ENCODE assay signal across 31 cellular contexts in the genomic region with DNA sequence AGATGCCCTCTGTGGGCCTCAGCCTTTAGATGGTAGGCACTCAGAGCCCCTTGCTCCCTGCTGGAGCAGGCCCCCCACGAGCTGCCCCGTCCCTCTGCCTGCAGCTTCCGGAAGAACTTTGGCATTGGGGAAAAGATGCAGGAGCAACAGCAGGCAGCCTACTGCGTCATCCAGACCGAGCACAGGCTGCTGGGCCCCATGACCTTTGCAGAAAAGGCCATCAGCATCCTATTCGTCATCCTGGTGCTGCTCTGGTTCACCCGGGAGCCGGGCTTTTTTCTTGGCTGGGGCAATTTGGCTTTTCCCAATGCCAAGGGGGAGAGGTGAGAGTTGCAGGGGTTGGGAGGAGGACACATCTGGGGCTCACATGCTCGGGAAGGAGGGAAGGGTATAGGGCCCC. TPM values are rescaled to one million over a fixed set of nuclear protein-coding genes. Genes with fewer than 3 reads are reported as not detected.
DNase-seq lines count a peak whose midpoint lies in the region; ATAC-seq and TF ChIP-seq lines count a peak whose summit lies in the region.
"Had no signal": no experiment of that assay in that cellular context is flagged by ENCODE, and none has a peak within 500 bp of the region (broad histone marks: within the 10 kb centered on the region; RNA-seq: fewer than 3 reads in every experiment).

No MANE protein-coding gene starts in this region.

- no peaks in the 10 kb centered on the region for H3K36me3 Mint-ChIP-seq in natural killer cell treated with Interleukin-12 subunit alpha and Interleukin-12 subunit beta and Interleukin-15 and Interleukin-18, amount 100 ng/mL, for 72 hours
- H3K36me3 Mint-ChIP-seq: WTC11 had no signal

- H3K4me3 Mint-ChIP-seq in natural killer cell treated with Interleukin-12 subunit alpha and Interleukin-12 subunit beta and Interleukin-15 and Interleukin-18, amount 100 ng/mL, for 72 hours = no peak overlapping the region
- H3K4me3 Mint-ChIP-seq: endodermal cell, nephron, WTC11 had no signal

- H3K9me3 Mint-ChIP-seq in natural killer cell treated with Interleukin-12 subunit alpha and Interleukin-12 subunit beta and Interleukin-15 and Interleukin-18, amount 100 ng/mL, for 72 hours = no peaks in the 10 kb centered on the region
- H3K9me3 Mint-ChIP-seq: endodermal cell, nephron had no signal

- H3K9me3 ChIP-seq in mesenchymal stem cell (ENCODE audit: control insufficient read depth, low read length) (no peaks in the 10 kb centered on the region), hepatocyte (ENCODE audit: low read depth) (no peaks in the 10 kb centered on the region)
- H3K9me3 ChIP-seq: esophagus squamous epithelium, left ventricle myocardium inferior, MG63, sigmoid colon had no signal

- DNase-seq in AG08395 (ENCODE audit: low spot score) = peak; percentile 41
- DNase-seq in HCEC 1CT = peak; percentile 80
- DNase-seq in choroid plexus epithelial cell (ENCODE audit: low read depth) = peak; percentile 41
- DNase-seq in mesenchymal stem cell = peak; percentile 72
- no peak for DNase-seq in Right ventricle myocardium superior
- no peak for DNase-seq in nucleus accumbens (lab: John Stamatoyannopoulos, UW)
- no peak for DNase-seq in hepatocyte (ENCODE audit: low spot score)
- no peak for DNase-seq in natural killer cell treated with Interleukin-12 subunit alpha and Interleukin-12 subunit beta and Interleukin-15 and Interleukin-18, amount 100 ng/mL, for 72 hours (ENCODE audit: low spot score)
- DNase-seq: activated CD4-positive, alpha-beta T cell treated with anti-CD3 and anti-CD28 coated beads, Interleukin-2, amount 50 U/mL, for 1 hour; activated naive CD4-positive, alpha-beta T cell treated with anti-CD3 and anti-CD28 coated beads, Interleukin-2, amount 50 U/mL, for 16 hours; C1 segment of cervical spinal cord; Calu3; endodermal cell; esophagus squamous epithelium; glutamatergic neuron; left ventricle myocardium inferior; MG63; NCI-H1417; NCI-H2107; NCI-H446 treated with DMSO at 0.1 percent for 48 hours; sigmoid colon; trophoblast cell had no signal

- ATAC-seq in Right ventricle myocardium superior (ENCODE audit: poor library complexity) = no peak
- ATAC-seq in natural killer cell treated with Interleukin-12 subunit alpha and Interleukin-12 subunit beta and Interleukin-15 and Interleukin-18, amount 100 ng/mL, for 72 hours = no peak
- ATAC-seq: HCT116, Right ventricle myocardium inferior, WTC11 had no signal

- no peak overlapping the region for H2BK5ac ChIP-seq in mesenchymal stem cell (ENCODE audit: low read depth, low read length, poor library complexity, severe bottlenecking)

- WGBS in mesenchymal stem cell = 20% methylated on average over 9 of the region's 9 CpGs
- 70% methylated on average over 9 of the region's 9 CpGs for WGBS in hepatocyte (ENCODE audit: low lambda C conversion rate, missing lambda C conversion rate)

- H2AK5ac ChIP-seq in mesenchymal stem cell (ENCODE audit: low read length, severe bottlenecking) = no peak overlapping the region

- H3K4me3 ChIP-seq in choroid plexus epithelial cell (ENCODE audit: low read depth, low read length) (no peak overlapping the region), mesenchymal stem cell (ENCODE audit: insufficient read depth in 1 of 2, low read depth in 1 of 2, low read length in 2 of 2) (no peak overlapping the region), hepatocyte (no peak overlapping the region)
- H3K4me3 ChIP-seq: cardiac muscle cell, esophagus squamous epithelium, left ventricle myocardium inferior, MG63, sigmoid colon had no signal

- peaks cover 5 to 8% of the 10 kb centered on the region in 2 donors for H3K27me3 Mint-ChIP-seq in natural killer cell treated with Interleukin-12 subunit alpha and Interleukin-12 subunit beta and Interleukin-15 and Interleukin-18, amount 100 ng/mL, for 72 hours

- no peak overlapping the region for H4K91ac ChIP-seq in mesenchymal stem cell (ENCODE audit: low read length)

- H3K27me3 ChIP-seq in mesenchymal stem cell (ENCODE audit: control insufficient read depth in 1 of 2, insufficient read depth in 1 of 2, low read length in 2 of 2) (peaks cover 44 to 48% of the 10 kb centered on the region in 2 experiments), hepatocyte (no peaks in the 10 kb centered on the region)
- H3K27me3 ChIP-seq: cardiac muscle cell, MG63 had no signal

- H4K20me1 ChIP-seq in hepatocyte (ENCODE audit: insufficient read depth, poor library complexity, severe bottlenecking) = no peaks in the 10 kb centered on the region

- H3K79me2 ChIP-seq in hepatocyte = no peaks in the 10 kb centered on the region

- no peak overlapping the region for H3K14ac ChIP-seq in mesenchymal stem cell (ENCODE audit: low read length in 2 of 2)

- H3K4me1 Mint-ChIP-seq in natural killer cell treated with Interleukin-12 subunit alpha and Interleukin-12 subunit beta and Interleukin-15 and Interleukin-18, amount 100 ng/mL, for 72 hours (ENCODE audit: low read depth in 2 of 2) = no peaks in the 10 kb centered on the region
- H3K4me1 Mint-ChIP-seq: endodermal cell, nephron had no signal

- H2AFZ ChIP-seq in mesenchymal stem cell (ENCODE audit: low read depth, low read length) = no peak overlapping the region
- no peak overlapping the region for H2AFZ ChIP-seq in hepatocyte

- H3K36me3 ChIP-seq in mesenchymal stem cell (ENCODE audit: control insufficient read depth in 1 of 2, insufficient read depth in 2 of 2, low read depth in 1 of 2, low read length in 2 of 2) (peaks cover 0 to 3% of the 10 kb centered on the region in 2 experiments), hepatocyte (replicated peaks; ENCODE audit: insufficient read depth, low read depth) (no peaks in the 10 kb centered on the region)
- H3K36me3 ChIP-seq: cardiac muscle cell, esophagus squamous epithelium, left ventricle myocardium inferior, MG63, sigmoid colon had no signal

- H2BK120ac ChIP-seq in mesenchymal stem cell (ENCODE audit: low read depth, low read length) = no peak overlapping the region

- no peak for TF ChIP-seq CTCF in choroid plexus epithelial cell (conservative IDR thresholded peaks at IDR 0.05; ENCODE audit: low read depth, low read length)
- no peak for TF ChIP-seq CTCF in hepatocyte (IDR thresholded peaks at IDR 0.05; ENCODE audit: poor library complexity)

- H3K4ac ChIP-seq in mesenchymal stem cell (ENCODE audit: low read depth in 1 of 2, low read length in 2 of 2) = no peak overlapping the region

- H3K9me2 ChIP-seq in hepatocyte (replicated peaks; ENCODE audit: insufficient read depth) = no peaks in the 10 kb centered on the region

- no peaks in the 10 kb centered on the region for H3K79me1 ChIP-seq in mesenchymal stem cell (replicated peaks; ENCODE audit: low read length, poor library complexity, severe bottlenecking)

- H2BK15ac ChIP-seq in mesenchymal stem cell (ENCODE audit: low read depth, poor library complexity, severe bottlenecking) = no peak overlapping the region

- peak overlapping the region; percentile 3 for H3K9ac ChIP-seq in mesenchymal stem cell (ENCODE audit: low read length)

- H3K27ac ChIP-seq in mesenchymal stem cell (ENCODE audit: low read length, poor library complexity, severe bottlenecking) (no peak overlapping the region), hepatocyte (no peak overlapping the region)
- H3K27ac ChIP-seq: cardiac muscle cell, esophagus squamous epithelium, left ventricle myocardium inferior, sigmoid colon had no signal

- H2BK12ac ChIP-seq in mesenchymal stem cell (ENCODE audit: low read length in 2 of 2) = no peak overlapping the region

- no peak overlapping the region for H3K23ac ChIP-seq in mesenchymal stem cell (ENCODE audit: low read length in 2 of 2)

- no peak overlapping the region for H4K8ac ChIP-seq in mesenchymal stem cell (ENCODE audit: low read length)

- H3K4me2 ChIP-seq in mesenchymal stem cell (ENCODE audit: low read length, poor library complexity, severe bottlenecking) = no peak overlapping the region
- no peak overlapping the region for H3K4me2 ChIP-seq in hepatocyte

- no peak overlapping the region for H3K18ac ChIP-seq in mesenchymal stem cell (ENCODE audit: low read depth in 1 of 2, low read length in 2 of 2)

- no peak overlapping the region for H3K27ac Mint-ChIP-seq in natural killer cell treated with Interleukin-12 subunit alpha and Interleukin-12 subunit beta and Interleukin-15 and Interleukin-18, amount 100 ng/mL, for 72 hours
- H3K27ac Mint-ChIP-seq: endodermal cell, WTC11 had no signal

- intact Hi-C loops in Right ventricle myocardium superior (cut with DNase I) = no loop called here

- H3K4me1 ChIP-seq in mesenchymal stem cell (ENCODE audit: control insufficient read depth, insufficient read depth, low read depth, low read length) = peaks cover 15% of the 10 kb centered on the region
- peaks cover 9% of the 10 kb centered on the region for H3K4me1 ChIP-seq in hepatocyte (ENCODE audit: insufficient read depth)
- H3K4me1 ChIP-seq: left ventricle myocardium inferior, sigmoid colon had no signal

RNA-seq across cellular contexts. Expression of a gene that starts 12.7 kb away (rescaled TPM):
- polyA plus RNA-seq in mesenchymal stem cell (2013, experiment 1 of 2) = not detected
- not detected for polyA plus RNA-seq in mesenchymal stem cell (2013, experiment 2 of 2)
- total RNA-seq in Right ventricle myocardium superior (not detected), hepatocyte (not detected in 2 replicates)
- polyA plus RNA-seq in hepatocyte = 0.87 TPM in 1 of 2 replicates, not detected in the other
- not detected for total RNA-seq in natural killer cell treated with Interleukin-12 subunit alpha and Interleukin-12 subunit beta and Interleukin-15 and Interleukin-18, amount 100 ng/mL, for 72 hours
- total RNA-seq: A172, Calu3, Daoy, endodermal cell, left ventricle myocardium inferior, OCI-LY7, posterior vena cava, Right ventricle myocardium inferior, sigmoid colon, WTC11 had no signal
- polyA plus RNA-seq: cardiac muscle cell had no signal

RNA-seq across cellular contexts. Expression of a gene that starts 20.0 kb away (rescaled TPM):
- not detected for polyA plus RNA-seq in mesenchymal stem cell (2013, experiment 1 of 2)
- not detected for polyA plus RNA-seq in mesenchymal stem cell (2013, experiment 2 of 2)
- total RNA-seq in Right ventricle myocardium superior = not detected
- total RNA-seq in hepatocyte = 1.2 and 2.0 TPM in 2 replicates
- 1.1 and 2.0 TPM in 2 replicates for polyA plus RNA-seq in hepatocyte
- total RNA-seq in natural killer cell treated with Interleukin-12 subunit alpha and Interleukin-12 subunit beta and Interleukin-15 and Interleukin-18, amount 100 ng/mL, for 72 hours = not detected
- total RNA-seq: A172, Calu3, cardiac muscle cell, Daoy, endodermal cell, esophagus squamous epithelium, left ventricle myocardium inferior, OCI-LY7, Right ventricle myocardium inferior, WTC11 had no signal
- polyA plus RNA-seq: cardiac muscle cell had no signal

RNA-seq across cellular contexts. Expression of a gene that starts 59.0 kb away (rescaled TPM):
- 36.8 TPM for polyA plus RNA-seq in mesenchymal stem cell (2013, experiment 1 of 2)
- 34.3 TPM for polyA plus RNA-seq in mesenchymal stem cell (2013, experiment 2 of 2)
- total RNA-seq in Right ventricle myocardium superior (22.6 TPM), hepatocyte (65.2 and 68.1 TPM in 2 replicates)
- polyA plus RNA-seq in hepatocyte = 85.5 and 87.6 TPM in 2 replicates
- total RNA-seq in natural killer cell treated with Interleukin-12 subunit alpha and Interleukin-12 subunit beta and Interleukin-15 and Interleukin-18, amount 100 ng/mL, for 72 hours = 100 to 1,000 TPM; 104 to 135 TPM

Comparison
In these comparisons a context has a peak if more than half of its experiments do, and no peak if none do; other contexts are left out.
1. DNase-seq: peak in AG08395 (single experiment), HCEC 1CT (single experiment), choroid plexus epithelial cell (single experiment) and mesenchymal stem cell (single experiment); none in Right ventricle myocardium superior (single experiment), nucleus accumbens (0 of 56), hepatocyte (single experiment) and natural killer cell treated with Interleukin-12 subunit alpha and Interleukin-12 subunit beta and Interleukin-15 and Interleukin-18, amount 100 ng/mL, for 72 hours (single experiment).